11 cellular contexts compared by ENCODE assay signal in genomic region chr21:26148071-26148470, GRCh38. TPM values are rescaled to one million over a fixed set of nuclear protein-coding genes. Genes with fewer than 3 reads are reported as not detected.
DNase-seq lines count a peak whose midpoint lies in the region; ATAC-seq and TF ChIP-seq lines count a peak whose summit lies in the region.
"Had no signal": no experiment of that assay in that cellular context is flagged by ENCODE, and none has a peak within 500 bp of the region (broad histone marks: within the 10 kb centered on the region; RNA-seq: fewer than 3 reads in every experiment).

No MANE protein-coding gene starts in this region.

- 16% methylated on average over 2 of the region's 2 CpGs for WGBS in smooth muscle cell (ENCODE audit: low lambda C conversion rate)

- H3K4me3 ChIP-seq in HCT116 (replicated peaks in 1 of 2; ENCODE audit: low read depth in 1 of 2, low read length in 2 of 2) (no peak overlapping the region), left ventricle myocardium inferior (no peak overlapping the region), smooth muscle cell (no peak overlapping the region)

- no peak overlapping the region for H3K9ac ChIP-seq in HCT116 (ENCODE audit: low read length)
- H3K9ac ChIP-seq in smooth muscle cell (ENCODE audit: low read depth): no peak overlapping the region

- peak overlapping the region; percentile 91 for H3K27ac Mint-ChIP-seq in WTC11
- H3K27ac Mint-ChIP-seq in activated CD4-positive, alpha-beta T cell treated with anti-CD3 and anti-CD28 coated beads for 36 hours: no peak overlapping the region

- H3K36me3 ChIP-seq in HCT116 (ENCODE audit: control insufficient read depth in 1 of 2, insufficient read depth in 2 of 2, low read length in 2 of 2) (no peaks in the 10 kb centered on the region; a peak in 1 of 4 replicates), left ventricle myocardium inferior (no peaks in the 10 kb centered on the region), smooth muscle cell (ENCODE audit: low read depth) (no peaks in the 10 kb centered on the region)

- no TSS peak for BruUV-seq in HCT116 (replicated peaks; lab: Mats Ljungman, UMichigan)

- H3K9me3 Mint-ChIP-seq in WTC11: peaks cover 3% of the 10 kb centered on the region
- no peaks in the 10 kb centered on the region for H3K9me3 Mint-ChIP-seq in activated CD4-positive, alpha-beta T cell treated with anti-CD3 and anti-CD28 coated beads for 36 hours (ENCODE audit: low read depth)

- H3K36me3 Mint-ChIP-seq in WTC11: peaks cover 25% of the 10 kb centered on the region
- H3K36me3 Mint-ChIP-seq in activated CD4-positive, alpha-beta T cell treated with anti-CD3 and anti-CD28 coated beads for 36 hours (ENCODE audit: low read depth): peaks cover 5% of the 10 kb centered on the region

- no peak for TF ChIP-seq CTCF in HCT116 (IDR thresholded peaks at IDR 0.05 in 2 of 3, conservative IDR thresholded peaks at IDR 0.05 in 1 of 3; ENCODE audit: borderline replicate concordance in 1 of 3, insufficient read depth in 1 of 3, low read depth in 2 of 3, low read length in 2 of 3)
- TF ChIP-seq CTCF in WTC11 (IDR thresholded peaks at IDR 0.05): no peak
- no peak for TF ChIP-seq CTCF in left ventricle myocardium inferior (IDR thresholded peaks at IDR 0.05; ENCODE audit: borderline replicate concordance)
- no peak for TF ChIP-seq CTCF in smooth muscle cell (IDR thresholded peaks at IDR 0.05; ENCODE audit: borderline replicate concordance, insufficient read depth, poor library complexity, severe bottlenecking)

- DNase-seq in HCT116 (ENCODE audit: low read depth, low spot score): no peak
- peak; percentile 61 for DNase-seq in WTC11 (ENCODE audit: low spot score)
- no peak for DNase-seq in left ventricle myocardium inferior
- no peak for DNase-seq in smooth muscle cell (lab: John Stamatoyannopoulos, UW; ENCODE audit: unreplicated experiment)
- no peak for DNase-seq in NOMO-1 (lab: John Stamatoyannopoulos, UW; ENCODE audit: unreplicated experiment in 2 of 2)
- no peak for DNase-seq in NCI-H226
- no peak for DNase-seq in activated CD4-positive, alpha-beta T cell treated with anti-CD3 and anti-CD28 coated beads for 36 hours
- DNase-seq in ureter (ENCODE audit: low spot score): no peak
- DNase-seq: amniotic stem cell; NCI-H1092; stimulated activated CD4-positive, alpha-beta T cell treated with anti-CD3 and anti-CD28 coated beads, Interleukin-4, amount 100 ng/mL, for 24 hours had no signal

- no peak overlapping the region; the same call in 1 of the 2 replicates for H3K4me3 Mint-ChIP-seq in WTC11
- no peak overlapping the region for H3K4me3 Mint-ChIP-seq in activated CD4-positive, alpha-beta T cell treated with anti-CD3 and anti-CD28 coated beads for 36 hours

- H3K4me1 ChIP-seq in HCT116 (ENCODE audit: control insufficient read depth in 1 of 2, insufficient read depth in 2 of 2, low read length in 2 of 2) (peaks cover 7 to 14% of the 10 kb centered on the region in 2 experiments), left ventricle myocardium inferior (peaks cover 33% of the 10 kb centered on the region), smooth muscle cell (ENCODE audit: low read depth) (peaks cover 32% of the 10 kb centered on the region)

- H3K9me2 ChIP-seq in HCT116 (ENCODE audit: insufficient read depth): no peaks in the 10 kb centered on the region

- H3F3A ChIP-seq in smooth muscle cell (ENCODE audit: low read depth): no peaks in the 10 kb centered on the region

- RAD21 ChIA-PET in HCT116 (lab: Charles Lee; ENCODE audit: low non-redundant PET in 1 of 2, low total read pairs in 2 of 2, uncharacterized antibody in 2 of 2, unreplicated experiment in 2 of 2): no interaction called here

- CTCF ChIA-PET in HCT116 (lab: Charles Lee): no interaction called here
- CTCF ChIA-PET in WTC11 (lab: Charles Lee): interaction anchor here (1.0 to 4.0 kb wide), 2 partner anchors 23 to 66 kb away, joined by 3 to 18 read pairs; partner anchors contain the start of gene APP
- CTCF ChIA-PET in activated CD4-positive, alpha-beta T cell treated with anti-CD3 and anti-CD28 coated beads for 36 hours (lab: Charles Lee): interaction anchor here (0.7 to 1.6 kb wide), 4 partner anchors 13 to 80 kb away, joined by 3 to 4 read pairs (median 3); no protein-coding TSS in a partner anchor

- H2AFZ ChIP-seq in HCT116 (ENCODE audit: low read depth, low read length, poor library complexity, severe bottlenecking) (no peak overlapping the region), smooth muscle cell (ENCODE audit: low read depth) (no peak overlapping the region)

- H3K27me3 ChIP-seq in HCT116 (ENCODE audit: insufficient read depth, low read length): no peaks in the 10 kb centered on the region
- no peaks in the 10 kb centered on the region for H3K27me3 ChIP-seq in left ventricle myocardium inferior (ENCODE audit: low read depth)
- H3K27me3 ChIP-seq in smooth muscle cell (ENCODE audit: low read depth): no peaks in the 10 kb centered on the region

- H4K20me1 ChIP-seq in HCT116 (ENCODE audit: insufficient read depth) (no peaks in the 10 kb centered on the region), smooth muscle cell (ENCODE audit: low read depth) (peaks cover 96% of the 10 kb centered on the region)

- no peak overlapping the region for H3K4me2 ChIP-seq in HCT116 (ENCODE audit: low read length)
- H3K4me2 ChIP-seq in smooth muscle cell: no peak overlapping the region

- TF ChIP-seq POLR2A in HCT116 (IDR thresholded peaks at IDR 0.05; ENCODE audit: borderline replicate concordance, extremely low read depth, insufficient read depth, insufficient read length): no peak

- ATAC-seq in HCT116 (peak; percentile 47; the same call in 1 of the 2 replicates), WTC11 (peak; percentile 92)
- ATAC-seq in activated CD4-positive, alpha-beta T cell treated with anti-CD3 and anti-CD28 coated beads for 36 hours: no peak

- H3K9me3 ChIP-seq in HCT116 (ENCODE audit: control insufficient read depth in 1 of 2, insufficient read depth in 1 of 2, low read depth in 1 of 2, low read length in 2 of 2) (no peaks in the 10 kb centered on the region), left ventricle myocardium inferior (replicated peaks) (no peaks in the 10 kb centered on the region), smooth muscle cell (replicated peaks; ENCODE audit: low read depth) (no peaks in the 10 kb centered on the region)

- H3K27me3 Mint-ChIP-seq in WTC11 (ENCODE audit: low read depth): no peaks in the 10 kb centered on the region
- no peaks in the 10 kb centered on the region for H3K27me3 Mint-ChIP-seq in activated CD4-positive, alpha-beta T cell treated with anti-CD3 and anti-CD28 coated beads for 36 hours

- H3K27ac ChIP-seq in HCT116 (ENCODE audit: low read depth, low read length) (no peak overlapping the region), left ventricle myocardium inferior (replicated peaks) (peak overlapping the region; percentile 63), smooth muscle cell (ENCODE audit: low read depth) (peak overlapping the region; percentile 42)

- no peak for TF ChIP-seq RAD21 in HCT116 (IDR thresholded peaks at IDR 0.05; ENCODE audit: low read depth)

- intact Hi-C loops in HCT116 (cut with micrococcal nuclease): no loop called here
- intact Hi-C loops in left ventricle myocardium inferior (cut with micrococcal nuclease): no loop called here
- intact Hi-C loops in activated CD4-positive, alpha-beta T cell treated with anti-CD3 and anti-CD28 coated beads for 36 hours (cut with DNase I, micrococcal nuclease): no loop called here

- peaks cover 96% of the 10 kb centered on the region for H3K79me2 ChIP-seq in HCT116 (ENCODE audit: insufficient read depth, low read length)
- peaks cover 92% of the 10 kb centered on the region for H3K79me2 ChIP-seq in smooth muscle cell (ENCODE audit: low read depth)

- H3K4me1 Mint-ChIP-seq in WTC11: peaks cover 76% of the 10 kb centered on the region
- peaks cover 22% of the 10 kb centered on the region for H3K4me1 Mint-ChIP-seq in activated CD4-positive, alpha-beta T cell treated with anti-CD3 and anti-CD28 coated beads for 36 hours

- POLR2A ChIA-PET in HCT116 (lab: Charles Lee) (interaction anchor here (1.9 kb wide), 1 partner anchor 21 kb away, joined by 5 read pairs; no protein-coding TSS in a partner anchor), WTC11 (lab: Charles Lee) (no interaction called here)
- POLR2A ChIA-PET in activated CD4-positive, alpha-beta T cell treated with anti-CD3 and anti-CD28 coated beads for 36 hours (lab: Charles Lee): no interaction called here

TF ChIP-seq in HCT116, 20 proteins besides CTCF, POLR2A, EP300 and RAD21 (continues in another document):
- TF ChIP-seq EZH2phosphoT487 (IDR thresholded peaks at IDR 0.05; ENCODE audit: borderline replicate concordance): no peak

TF ChIP-seq in WTC11, 78 proteins besides CTCF, POLR2A, EP300 and RAD21:
- no peak for TF ChIP-seq IRF2 (CRISPR knock-in tag; IDR thresholded peaks at IDR 0.05; ENCODE audit: borderline replicate concordance, low read depth)
- TF ChIP-seq TEAD1 (CRISPR knock-in tag; IDR thresholded peaks at IDR 0.05): peak; percentile 64; the same call in 1 of the 2 replicates

RNA-seq across cellular contexts. Expression of gene APP, which starts 22.5 kb away (rescaled TPM):
- total RNA-seq in HCT116 (2021; ENCODE audit: unreplicated experiment): 267 TPM
- 383 and 415 TPM in 2 replicates for polyA plus RNA-seq in HCT116 (2012)
- total RNA-seq in WTC11 (2021): 560 to 657 TPM (median 656 TPM) in 3 replicates
- total RNA-seq in left ventricle myocardium inferior: 332 TPM
- total RNA-seq in smooth muscle cell: 431 and 459 TPM in 2 replicates
- 61.6 and 65.3 TPM in 2 replicates for polyA plus RNA-seq in smooth muscle cell
- 10 to 100 TPM; 59.8 to 71.1 TPM for total RNA-seq in activated CD4-positive, alpha-beta T cell treated with anti-CD3 and anti-CD28 coated beads for 36 hours
- total RNA-seq in ureter: 491 TPM
